Comparison of ENCODE assay signal across 33 cellular contexts in genomic region chr14:40445020-40445419, GRCh38.
"Had no signal": no experiment of that assay in that cellular context is flagged by ENCODE, and none has a peak within 500 bp of the region (broad histone marks: within the 10 kb centered on the region; RNA-seq: fewer than 3 reads in every experiment).

No MANE protein-coding gene starts in this region.

- H3K36me3 ChIP-seq: adrenal gland, ascending aorta, brain microvascular endothelial cell, breast epithelium, cardiac muscle cell had no signal

- H3K4me1 ChIP-seq: adrenal gland, ascending aorta, body of pancreas, breast epithelium had no signal

- H3K27ac ChIP-seq: adrenal gland, ascending aorta, body of pancreas, brain microvascular endothelial cell, breast epithelium, cardiac muscle cell had no signal

- H3K9me3 ChIP-seq: adrenal gland, ascending aorta, body of pancreas, breast epithelium had no signal

- ATAC-seq: activated naive CD4-positive, alpha-beta T cell treated with anti-CD3 and anti-CD28 coated beads, Interleukin-2, amount 50 U/mL, for 72 hours; activated naive CD8-positive, alpha-beta T cell treated with anti-CD3 and anti-CD28 coated beads, Interleukin-2, amount 50 U/mL, for 24 hours; activated T-cell treated with anti-CD3 and anti-CD28 coated beads, Interleukin-2, amount 50 U/mL, for 4 hours; activated T-cell treated with anti-CD3 and anti-CD28 coated beads, Interleukin-2, amount 50 U/mL, for 72 hours; activated T-helper 17 cell treated with anti-CD3 and anti-CD28 coated beads, Interleukin-2, amount 50 U/mL, for 72 hours; body of pancreas had no signal

- FAIRE-seq: astrocyte, bronchial epithelial cell had no signal

- DNase-seq: activated effector memory CD4-positive, alpha-beta T cell treated with anti-CD3 and anti-CD28 coated beads, Interleukin-2, amount 50 U/mL, for 16 hours; activated effector memory CD4-positive, alpha-beta T cell treated with Interleukin-2 at 50 U/mL for 16 hours; activated gamma-delta T cell; activated gamma-delta T cell treated with Interleukin-2 at 50 U/mL for 16 hours; activated naive CD4-positive, alpha-beta T cell; activated naive CD4-positive, alpha-beta T cell treated with anti-CD3 and anti-CD28 coated beads for 36 hours; activated naive CD4-positive, alpha-beta T cell treated with anti-CD3 and anti-CD28 coated beads, Interleukin-2, amount 10 ng/mL, durations not matched to agents 7 days and 5 days; activated naive CD4-positive, alpha-beta T cell treated with anti-CD3 and anti-CD28 coated beads, Interleukin-2, amount 50 U/mL, for 16 hours; activated naive CD4-positive, alpha-beta T cell treated with Interleukin-2 at 50 U/mL for 16 hours; activated naive CD8-positive, alpha-beta T cell treated with anti-CD3 and anti-CD28 coated beads for 36 hours; activated naive CD8-positive, alpha-beta T cell treated with anti-CD3 and anti-CD28 coated beads, Interleukin-2, amount 10 ng/mL, durations not matched to agents 7 days and 5 days; activated naive CD8-positive, alpha-beta T cell treated with anti-CD3 and anti-CD28 coated beads, Interleukin-2, amount 50 U/mL, for 24 hours; activated T-cell treated with anti-CD3 and anti-CD28 coated beads, Interleukin-2, amount 50 U/mL, for 24 hours; activated T-cell treated with anti-CD3 and anti-CD28 coated beads, Interleukin-2, amount 50 U/mL, for 4 hours; activated T-cell treated with anti-CD3 and anti-CD28 coated beads, Interleukin-2, amount 50 U/mL, for 48 hours; activated T-cell treated with anti-CD3 and anti-CD28 coated beads, Interleukin-2, amount 50 U/mL, for 72 hours; adrenal gland; amniotic stem cell; amygdala; anterior cingulate cortex; aorta; body of pancreas; brain microvascular endothelial cell; caudate nucleus; central memory CD4-positive, alpha-beta T cell; cerebellar nuclear complex had no signal

- H3K27me3 ChIP-seq: adrenal gland, ascending aorta, body of pancreas, brain microvascular endothelial cell, breast epithelium, cardiac muscle cell had no signal

- H3K4me3 ChIP-seq: adrenal gland, ascending aorta, body of pancreas, breast epithelium, cardiac muscle cell had no signal
